Comparison of ENCODE assay signal across 8 cellular contexts in genomic region chr11:118438314-118438931, GRCh38. TPM values are rescaled to one million over a fixed set of nuclear protein-coding genes. Genes with fewer than 3 reads are reported as not detected.
A peak's percentile ranks its signal among the peaks of the same experiment; 100 is the strongest.
DNase-seq lines count a peak whose midpoint lies in the region; ATAC-seq, FAIRE-seq and TF ChIP-seq lines count a peak whose summit lies in the region.

No MANE protein-coding gene starts in this region.

- no peaks in the 10 kb centered on the region for H3K9me3 ChIP-seq in endocrine pancreas (ENCODE audit: control insufficient read depth, low read length)
- no peaks in the 10 kb centered on the region for H3K9me3 ChIP-seq in mucosa of descending colon

- DNase-seq in GM12865 (ENCODE audit: low read depth) (peak; percentile 65), NCI-H2227 (lab: John Stamatoyannopoulos, UW; ENCODE audit: unreplicated experiment) (peak; percentile 50), mucosa of descending colon (peak in 1 of 3 donors; percentile 67)
- DNase-seq in activated CD8-positive, alpha-beta memory T cell treated with anti-CD3 and anti-CD28 coated beads for 48 hours (ENCODE audit: low read depth in 2 of 3, low spot score in 2 of 3): peak in 2 of 3 experiments; percentile 11 to 16
- peak; percentile 7 for DNase-seq in stimulated activated naive B cell treated with anti-CD40 and anti-IgM and Interleukin-4, amounts not matched to agents 10 μg/mL and 1 μg/mL and 100 μg/mL, for 72 hours

- no peaks in the 10 kb centered on the region for H3K27me3 ChIP-seq in endocrine pancreas (ENCODE audit: control insufficient read depth, insufficient read depth, low read length)

- H3K4me1 ChIP-seq in endocrine pancreas (ENCODE audit: control insufficient read depth, insufficient read depth, low read length) (peaks cover 36% of the 10 kb centered on the region), mucosa of descending colon (ENCODE audit: low read depth) (peaks cover 25% of the 10 kb centered on the region)

- H3K36me3 Mint-ChIP-seq in stimulated activated naive B cell treated with anti-CD40 and anti-IgM and Interleukin-4, amounts not matched to agents 10 μg/mL and 1 μg/mL and 100 μg/mL, for 72 hours: peaks cover 3 to 4% of the 10 kb centered on the region in 2 donors

- TF ChIP-seq CTCF in GM12865 (IDR thresholded peaks at IDR 0.05; ENCODE audit: insufficient read depth, low read depth, low read length, missing control alignments) (no peak), mucosa of descending colon (IDR thresholded peaks at IDR 0.05) (no peak)

- H3K9ac ChIP-seq in endocrine pancreas (ENCODE audit: control insufficient read depth, insufficient read depth, low read length): peak overlapping the region; percentile 69

- H3K9me3 Mint-ChIP-seq in stimulated activated naive B cell treated with anti-CD40 and anti-IgM and Interleukin-4, amounts not matched to agents 10 μg/mL and 1 μg/mL and 100 μg/mL, for 72 hours: no peaks in the 10 kb centered on the region

- peak overlapping the region; percentile 96 for H3K27ac Mint-ChIP-seq in stimulated activated naive B cell treated with anti-CD40 and anti-IgM and Interleukin-4, amounts not matched to agents 10 μg/mL and 1 μg/mL and 100 μg/mL, for 72 hours

- H3K4me3 ChIP-seq in GM12865 (ENCODE audit: low read depth, low read length) (peak overlapping the region; percentile 98), endocrine pancreas (ENCODE audit: control insufficient read depth, insufficient read depth, low read length) (peak overlapping the region; percentile 61), mucosa of descending colon (no peak overlapping the region)

- H3K4me1 Mint-ChIP-seq in stimulated activated naive B cell treated with anti-CD40 and anti-IgM and Interleukin-4, amounts not matched to agents 10 μg/mL and 1 μg/mL and 100 μg/mL, for 72 hours: peaks cover 41 to 71% of the 10 kb centered on the region in 2 donors

- intact Hi-C loops in mucosa of descending colon (cut with DNase I, micrococcal nuclease): no loop called here

- H3K36me3 ChIP-seq in endocrine pancreas (ENCODE audit: control insufficient read depth, insufficient read depth, low read length) (no peaks in the 10 kb centered on the region), mucosa of descending colon (ENCODE audit: low read depth) (no peaks in the 10 kb centered on the region)

- peak; percentile 19 for FAIRE-seq in A204.1 (lab: Jason Lieb, UNC)

- H3K4me3 Mint-ChIP-seq in stimulated activated naive B cell treated with anti-CD40 and anti-IgM and Interleukin-4, amounts not matched to agents 10 μg/mL and 1 μg/mL and 100 μg/mL, for 72 hours: peak overlapping the region; percentile 90 to 96

- ATAC-seq in mucosa of descending colon: peak; percentile 13
- ATAC-seq in stimulated activated naive B cell treated with anti-CD40 and anti-IgM and Interleukin-4, amounts not matched to agents 10 μg/mL and 1 μg/mL and 100 μg/mL, for 72 hours (replicated peaks): no peak
- ATAC-seq in HG02610 (IDR thresholded peaks at IDR 0.05; ENCODE audit: unreplicated experiment): no peak

- H3K27me3 Mint-ChIP-seq in stimulated activated naive B cell treated with anti-CD40 and anti-IgM and Interleukin-4, amounts not matched to agents 10 μg/mL and 1 μg/mL and 100 μg/mL, for 72 hours: no peaks in the 10 kb centered on the region

RNA-seq across cellular contexts. Expression of gene KMT2A, which starts 2.1 kb away (rescaled TPM):
- total RNA-seq in mucosa of descending colon: 10 to 100 TPM; 49.0 to 89.3 (median 51.4) TPM

RNA-seq across cellular contexts. Expression of gene ATP5MG, which starts 37.0 kb away (rescaled TPM):
- 100 to 1,000 TPM; 224 to 287 (median 262) TPM for total RNA-seq in mucosa of descending colon
